ENCODE assay signal across 16 cellular contexts in the genomic region with DNA sequence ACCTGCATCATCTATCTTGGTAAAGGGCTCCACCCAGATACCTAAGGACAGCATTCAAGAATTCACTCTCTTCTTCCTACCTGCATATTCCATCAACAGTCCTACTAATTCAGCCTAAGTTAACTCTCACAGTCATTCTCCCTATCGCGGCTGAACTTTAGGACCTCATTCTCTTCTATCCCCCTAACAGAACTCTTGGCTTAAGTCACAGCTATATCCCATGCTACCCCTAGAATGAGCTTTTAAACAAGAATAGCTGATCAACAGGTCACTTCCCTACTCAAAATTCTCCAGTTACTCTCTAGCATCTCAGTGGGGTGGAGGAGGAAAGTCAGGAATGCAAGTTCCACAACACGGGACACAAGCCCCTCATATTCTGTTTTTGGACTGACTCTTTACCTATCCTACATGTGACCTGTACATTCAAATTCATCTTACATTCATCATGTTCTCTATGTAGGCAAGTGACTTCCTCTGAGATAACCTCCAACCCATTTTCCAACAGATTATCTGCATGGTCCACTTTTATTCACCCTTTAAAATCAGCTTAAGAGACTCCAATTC. TPM values are rescaled to one million over a fixed set of nuclear protein-coding genes. Genes with fewer than 3 reads are reported as not detected.
A peak's percentile ranks its signal among the peaks of the same experiment; 100 is the strongest.
DNase-seq lines count a peak whose midpoint lies in the region; ATAC-seq, FAIRE-seq and TF ChIP-seq lines count a peak whose summit lies in the region.
"Had no signal": no experiment of that assay in that cellular context is flagged by ENCODE, and none has a peak within 500 bp of the region (broad histone marks: within the 10 kb centered on the region; RNA-seq: fewer than 3 reads in every experiment).

No MANE protein-coding gene starts in this region.

- H3K27me3 Mint-ChIP-seq in activated naive CD4-positive, alpha-beta T cell treated with anti-CD3 and anti-CD28 coated beads, Interleukin-2, amount 50 U/mL, for 24 hours = no peaks in the 10 kb centered on the region
- H3K27me3 Mint-ChIP-seq in activated naive CD4-positive, alpha-beta T cell treated with anti-CD3 and anti-CD28 coated beads for 36 hours (ENCODE audit: low read depth) = no peaks in the 10 kb centered on the region
- H3K27me3 Mint-ChIP-seq in activated T-helper 17 cell treated with anti-CD3 and anti-CD28 coated beads, Interleukin-2, amount 50 U/mL, for 72 hours = no peaks in the 10 kb centered on the region
- H3K27me3 Mint-ChIP-seq in stimulated activated memory B cell treated with anti-CD40 and anti-IgM and Interleukin-4, amounts not matched to agents 10 μg/mL and 1 μg/mL and 100 μg/mL, for 72 hours = no peaks in the 10 kb centered on the region

- peak overlapping the region; percentile 31 for H3K27ac Mint-ChIP-seq in activated naive CD4-positive, alpha-beta T cell treated with anti-CD3 and anti-CD28 coated beads, Interleukin-2, amount 50 U/mL, for 24 hours
- no peak overlapping the region for H3K27ac Mint-ChIP-seq in activated naive CD4-positive, alpha-beta T cell treated with anti-CD3 and anti-CD28 coated beads for 36 hours
- H3K27ac Mint-ChIP-seq in activated T-helper 17 cell treated with anti-CD3 and anti-CD28 coated beads, Interleukin-2, amount 50 U/mL, for 72 hours = peak overlapping the region; percentile 0
- H3K27ac Mint-ChIP-seq in stimulated activated memory B cell treated with anti-CD40 and anti-IgM and Interleukin-4, amounts not matched to agents 10 μg/mL and 1 μg/mL and 100 μg/mL, for 72 hours = peak overlapping the region; percentile 65
- H3K27ac Mint-ChIP-seq: HFFc6 had no signal

- peak; percentile 78 for TF ChIP-seq POLR2A in GM12891 (IDR thresholded peaks at IDR 0.05; ENCODE audit: low read depth, low read length)

- peak; percentile 48 for FAIRE-seq in GM12891 (lab: Jason Lieb, UNC)
- FAIRE-seq: A549, GM18507 had no signal

- H3K36me3 Mint-ChIP-seq in activated naive CD4-positive, alpha-beta T cell treated with anti-CD3 and anti-CD28 coated beads, Interleukin-2, amount 50 U/mL, for 24 hours = peaks cover 45% of the 10 kb centered on the region
- peaks cover 44% of the 10 kb centered on the region for H3K36me3 Mint-ChIP-seq in activated naive CD4-positive, alpha-beta T cell treated with anti-CD3 and anti-CD28 coated beads for 36 hours (ENCODE audit: low read depth)
- H3K36me3 Mint-ChIP-seq in activated T-helper 17 cell treated with anti-CD3 and anti-CD28 coated beads, Interleukin-2, amount 50 U/mL, for 72 hours (ENCODE audit: low read depth) = peaks cover 91% of the 10 kb centered on the region
- peaks cover 62% of the 10 kb centered on the region for H3K36me3 Mint-ChIP-seq in stimulated activated memory B cell treated with anti-CD40 and anti-IgM and Interleukin-4, amounts not matched to agents 10 μg/mL and 1 μg/mL and 100 μg/mL, for 72 hours

- CTCF ChIA-PET in activated naive CD4-positive, alpha-beta T cell treated with anti-CD3 and anti-CD28 coated beads for 36 hours (lab: Charles Lee) = interaction anchor here (0.6 to 1.0 kb wide), 3 partner anchors 22 to 496 kb away, joined by 3 to 5 read pairs (median 3); no protein-coding TSS in a partner anchor

- no peaks in the 10 kb centered on the region for H3K9me3 Mint-ChIP-seq in activated naive CD4-positive, alpha-beta T cell treated with anti-CD3 and anti-CD28 coated beads, Interleukin-2, amount 50 U/mL, for 24 hours
- H3K9me3 Mint-ChIP-seq in activated naive CD4-positive, alpha-beta T cell treated with anti-CD3 and anti-CD28 coated beads for 36 hours = no peaks in the 10 kb centered on the region
- no peaks in the 10 kb centered on the region for H3K9me3 Mint-ChIP-seq in activated T-helper 17 cell treated with anti-CD3 and anti-CD28 coated beads, Interleukin-2, amount 50 U/mL, for 72 hours
- H3K9me3 Mint-ChIP-seq in stimulated activated memory B cell treated with anti-CD40 and anti-IgM and Interleukin-4, amounts not matched to agents 10 μg/mL and 1 μg/mL and 100 μg/mL, for 72 hours = no peaks in the 10 kb centered on the region
- H3K9me3 Mint-ChIP-seq: HFFc6 had no signal

- ATAC-seq in activated T-helper 17 cell treated with anti-CD3 and anti-CD28 coated beads, Interleukin-2, amount 50 U/mL, for 72 hours (replicated peaks) = no peak
- ATAC-seq in stimulated activated memory B cell treated with anti-CD40 and anti-IgM and Interleukin-4, amounts not matched to agents 10 μg/mL and 1 μg/mL and 100 μg/mL, for 72 hours = no peak
- ATAC-seq in HG03280 (IDR thresholded peaks at IDR 0.05; ENCODE audit: unreplicated experiment) = no peak
- ATAC-seq: A549 had no signal

- H3K4me1 Mint-ChIP-seq in activated naive CD4-positive, alpha-beta T cell treated with anti-CD3 and anti-CD28 coated beads, Interleukin-2, amount 50 U/mL, for 24 hours = peaks cover 66% of the 10 kb centered on the region
- H3K4me1 Mint-ChIP-seq in activated naive CD4-positive, alpha-beta T cell treated with anti-CD3 and anti-CD28 coated beads for 36 hours (ENCODE audit: low read depth) = peaks cover 34% of the 10 kb centered on the region
- peaks cover 34% of the 10 kb centered on the region for H3K4me1 Mint-ChIP-seq in activated T-helper 17 cell treated with anti-CD3 and anti-CD28 coated beads, Interleukin-2, amount 50 U/mL, for 72 hours
- peaks cover 41% of the 10 kb centered on the region for H3K4me1 Mint-ChIP-seq in stimulated activated memory B cell treated with anti-CD40 and anti-IgM and Interleukin-4, amounts not matched to agents 10 μg/mL and 1 μg/mL and 100 μg/mL, for 72 hours

- no peak overlapping the region for H3K4me3 Mint-ChIP-seq in activated naive CD4-positive, alpha-beta T cell treated with anti-CD3 and anti-CD28 coated beads, Interleukin-2, amount 50 U/mL, for 24 hours
- no peak overlapping the region for H3K4me3 Mint-ChIP-seq in activated naive CD4-positive, alpha-beta T cell treated with anti-CD3 and anti-CD28 coated beads for 36 hours
- no peak overlapping the region for H3K4me3 Mint-ChIP-seq in activated T-helper 17 cell treated with anti-CD3 and anti-CD28 coated beads, Interleukin-2, amount 50 U/mL, for 72 hours
- no peak overlapping the region for H3K4me3 Mint-ChIP-seq in stimulated activated memory B cell treated with anti-CD40 and anti-IgM and Interleukin-4, amounts not matched to agents 10 μg/mL and 1 μg/mL and 100 μg/mL, for 72 hours
- H3K4me3 Mint-ChIP-seq: HFFc6 had no signal

- intact Hi-C loops in activated naive CD4-positive, alpha-beta T cell treated with anti-CD3 and anti-CD28 coated beads for 36 hours (cut with micrococcal nuclease) = no loop called here

- DNase-seq in activated naive CD4-positive, alpha-beta T cell treated with anti-CD3 and anti-CD28 coated beads for 36 hours = no peak
- no peak for DNase-seq in GM12891 (ENCODE audit: insufficient read length, low spot score)
- DNase-seq in DMS79 treated with DMSO at 0.1 percent for 48 hours (lab: John Stamatoyannopoulos, UW) = no peak
- no peak for DNase-seq in HCEC 1CT
- DNase-seq: GOT3, HFFc6, NCI-H1092, NCI-H2081 treated with DMSO at 0.1 percent for 48 hours, NCI-H510A treated with DMSO at 0.1 percent for 48 hours had no signal

TF ChIP-seq in GM12891, 5 proteins besides CTCF, POLR2A, EP300 and RAD21:
- no peak for TF ChIP-seq TAF1 (IDR thresholded peaks at IDR 0.05; ENCODE audit: low read depth, low read length)
- peak; percentile 68 for TF ChIP-seq POLR2AphosphoS5 (IDR thresholded peaks at IDR 0.05; ENCODE audit: low read depth, low read length)

RNA-seq across cellular contexts. Expression of a gene that starts 21.0 kb away (rescaled TPM):
- total RNA-seq in activated naive CD4-positive, alpha-beta T cell treated with anti-CD3 and anti-CD28 coated beads for 36 hours = 10 to 100 TPM; 71.4 to 75.8 TPM
- polyA plus RNA-seq in GM12891 (2012; ENCODE audit: low read depth, missing spikeins) = 56.0 TPM
- 10 to 100 TPM; 43.5 to 55.7 TPM for total RNA-seq in activated T-helper 17 cell treated with anti-CD3 and anti-CD28 coated beads, Interleukin-2, amount 50 U/mL, for 72 hours

RNA-seq across cellular contexts. Expression of a gene that starts 52.7 kb away (rescaled TPM):
- total RNA-seq in activated naive CD4-positive, alpha-beta T cell treated with anti-CD3 and anti-CD28 coated beads for 36 hours = under 1 TPM; 0.07 to 0.27 TPM
- 3.9 TPM for polyA plus RNA-seq in GM12891 (2012; ENCODE audit: low read depth, missing spikeins)
- 1 to 10 TPM in 1 of 2 donors, under 1 TPM in 1; 0.28 to 2.6 TPM for total RNA-seq in activated T-helper 17 cell treated with anti-CD3 and anti-CD28 coated beads, Interleukin-2, amount 50 U/mL, for 72 hours
- total RNA-seq: SJSA1 had no signal
